In the genomic region with DNA sequence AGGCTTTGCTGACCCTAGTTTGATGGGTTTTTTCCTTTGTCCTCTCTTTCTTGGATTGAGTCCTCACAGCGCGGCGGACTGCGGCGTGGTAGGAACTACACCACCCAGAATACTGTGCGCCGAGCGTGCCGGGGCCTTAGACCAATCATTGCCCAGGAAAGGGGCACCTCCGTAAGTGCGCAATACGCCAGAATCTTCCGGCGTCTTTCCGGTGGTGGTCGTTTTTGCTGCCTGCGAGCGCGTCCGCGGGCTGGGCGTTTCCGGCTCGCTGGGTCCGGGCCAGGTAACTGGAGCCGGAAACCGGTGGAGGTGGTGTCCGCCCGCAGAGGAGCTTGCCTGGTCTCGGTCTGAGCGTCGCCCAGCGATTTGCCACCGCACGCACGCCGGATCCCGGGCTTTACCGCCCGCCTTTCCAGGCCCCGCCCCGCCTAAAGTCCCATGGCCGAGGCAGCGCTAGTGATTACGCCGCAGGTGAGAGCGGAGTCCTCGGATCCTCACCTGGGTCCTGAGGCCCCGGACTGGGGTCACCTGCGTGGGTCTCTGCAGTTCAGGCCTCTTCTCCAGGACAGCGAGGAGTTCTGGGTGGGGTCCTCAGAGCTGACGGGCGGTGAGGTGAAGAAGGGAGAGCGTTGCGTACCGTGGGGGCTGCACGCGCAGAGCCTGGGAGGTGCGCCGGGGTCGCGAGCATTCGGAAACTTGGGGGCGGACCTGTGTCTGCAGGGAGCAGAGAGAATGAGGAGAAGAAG, we compare ENCODE assay signal across 1 cellular context.
A peak's percentile ranks its signal among the peaks of the same experiment; 100 is the strongest.
TF ChIP-seq lines count a peak whose summit lies in the region.

A gene (plus strand): TSS at position 221 of the 746 bp plus-strand sequence. CDS start 218 bp downstream, at position 439.

TF ChIP-seq in GM12878, 131 proteins besides CTCF, POLR2A, EP300 and RAD21 (continued from another document and continues in another):
- TF ChIP-seq, protein P1, sequence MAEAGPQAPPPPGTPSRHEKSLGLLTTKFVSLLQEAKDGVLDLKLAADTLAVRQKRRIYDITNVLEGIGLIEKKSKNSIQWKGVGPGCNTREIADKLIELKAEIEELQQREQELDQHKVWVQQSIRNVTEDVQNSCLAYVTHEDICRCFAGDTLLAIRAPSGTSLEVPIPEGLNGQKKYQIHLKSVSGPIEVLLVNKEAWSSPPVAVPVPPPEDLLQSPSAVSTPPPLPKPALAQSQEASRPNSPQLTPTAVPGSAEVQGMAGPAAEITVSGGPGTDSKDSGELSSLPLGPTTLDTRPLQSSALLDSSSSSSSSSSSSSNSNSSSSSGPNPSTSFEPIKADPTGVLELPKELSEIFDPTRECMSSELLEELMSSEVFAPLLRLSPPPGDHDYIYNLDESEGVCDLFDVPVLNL (IDR thresholded peaks at IDR 0.05; ENCODE audit: low read depth, low read length), result no peak
- TF ChIP-seq ZZZ3 (IDR thresholded peaks at IDR 0.05; ENCODE audit: control insufficient read depth, insufficient read length, low read depth), result no peak
- 0 out of 2 replicates have a peak, but pooled peaks have one; percentile 29 for TF ChIP-seq ZNF207 (IDR thresholded peaks at IDR 0.05; ENCODE audit: borderline replicate concordance)
- TF ChIP-seq SREBF2 (IDR thresholded peaks at IDR 0.05; ENCODE audit: low read length), result no peak
- TF ChIP-seq, protein P2, sequence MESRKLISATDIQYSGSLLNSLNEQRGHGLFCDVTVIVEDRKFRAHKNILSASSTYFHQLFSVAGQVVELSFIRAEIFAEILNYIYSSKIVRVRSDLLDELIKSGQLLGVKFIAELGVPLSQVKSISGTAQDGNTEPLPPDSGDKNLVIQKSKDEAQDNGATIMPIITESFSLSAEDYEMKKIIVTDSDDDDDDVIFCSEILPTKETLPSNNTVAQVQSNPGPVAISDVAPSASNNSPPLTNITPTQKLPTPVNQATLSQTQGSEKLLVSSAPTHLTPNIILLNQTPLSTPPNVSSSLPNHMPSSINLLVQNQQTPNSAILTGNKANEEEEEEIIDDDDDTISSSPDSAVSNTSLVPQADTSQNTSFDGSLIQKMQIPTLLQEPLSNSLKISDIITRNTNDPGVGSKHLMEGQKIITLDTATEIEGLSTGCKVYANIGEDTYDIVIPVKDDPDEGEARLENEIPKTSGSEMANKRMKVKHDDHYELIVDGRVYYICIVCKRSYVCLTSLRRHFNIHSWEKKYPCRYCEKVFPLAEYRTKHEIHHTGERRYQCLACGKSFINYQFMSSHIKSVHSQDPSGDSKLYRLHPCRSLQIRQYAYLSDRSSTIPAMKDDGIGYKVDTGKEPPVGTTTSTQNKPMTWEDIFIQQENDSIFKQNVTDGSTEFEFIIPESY (IDR thresholded peaks at IDR 0.05), result no peak
- TF ChIP-seq, protein P3, sequence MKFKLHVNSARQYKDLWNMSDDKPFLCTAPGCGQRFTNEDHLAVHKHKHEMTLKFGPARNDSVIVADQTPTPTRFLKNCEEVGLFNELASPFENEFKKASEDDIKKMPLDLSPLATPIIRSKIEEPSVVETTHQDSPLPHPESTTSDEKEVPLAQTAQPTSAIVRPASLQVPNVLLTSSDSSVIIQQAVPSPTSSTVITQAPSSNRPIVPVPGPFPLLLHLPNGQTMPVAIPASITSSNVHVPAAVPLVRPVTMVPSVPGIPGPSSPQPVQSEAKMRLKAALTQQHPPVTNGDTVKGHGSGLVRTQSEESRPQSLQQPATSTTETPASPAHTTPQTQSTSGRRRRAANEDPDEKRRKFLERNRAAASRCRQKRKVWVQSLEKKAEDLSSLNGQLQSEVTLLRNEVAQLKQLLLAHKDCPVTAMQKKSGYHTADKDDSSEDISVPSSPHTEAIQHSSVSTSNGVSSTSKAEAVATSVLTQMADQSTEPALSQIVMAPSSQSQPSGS (IDR thresholded peaks at IDR 0.05; ENCODE audit: low read length), result no peak
- TF ChIP-seq, protein P4, sequence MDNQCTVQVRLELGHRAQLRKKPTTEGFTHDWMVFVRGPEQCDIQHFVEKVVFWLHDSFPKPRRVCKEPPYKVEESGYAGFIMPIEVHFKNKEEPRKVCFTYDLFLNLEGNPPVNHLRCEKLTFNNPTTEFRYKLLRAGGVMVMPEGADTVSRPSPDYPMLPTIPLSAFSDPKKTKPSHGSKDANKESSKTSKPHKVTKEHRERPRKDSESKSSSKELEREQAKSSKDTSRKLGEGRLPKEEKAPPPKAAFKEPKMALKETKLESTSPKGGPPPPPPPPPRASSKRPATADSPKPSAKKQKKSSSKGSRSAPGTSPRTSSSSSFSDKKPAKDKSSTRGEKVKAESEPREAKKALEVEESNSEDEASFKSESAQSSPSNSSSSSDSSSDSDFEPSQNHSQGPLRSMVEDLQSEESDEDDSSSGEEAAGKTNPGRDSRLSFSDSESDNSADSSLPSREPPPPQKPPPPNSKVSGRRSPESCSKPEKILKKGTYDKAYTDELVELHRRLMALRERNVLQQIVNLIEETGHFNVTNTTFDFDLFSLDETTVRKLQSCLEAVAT (IDR thresholded peaks at IDR 0.05), result peak; percentile 86
- peak; percentile 14; the same call in 1 of the 2 replicates for TF ChIP-seq RAD51 (IDR thresholded peaks at IDR 0.05)
- TF ChIP-seq IRF4 (IDR thresholded peaks at IDR 0.05; ENCODE audit: low read depth, low read length), result no peak
- TF ChIP-seq, protein P5, sequence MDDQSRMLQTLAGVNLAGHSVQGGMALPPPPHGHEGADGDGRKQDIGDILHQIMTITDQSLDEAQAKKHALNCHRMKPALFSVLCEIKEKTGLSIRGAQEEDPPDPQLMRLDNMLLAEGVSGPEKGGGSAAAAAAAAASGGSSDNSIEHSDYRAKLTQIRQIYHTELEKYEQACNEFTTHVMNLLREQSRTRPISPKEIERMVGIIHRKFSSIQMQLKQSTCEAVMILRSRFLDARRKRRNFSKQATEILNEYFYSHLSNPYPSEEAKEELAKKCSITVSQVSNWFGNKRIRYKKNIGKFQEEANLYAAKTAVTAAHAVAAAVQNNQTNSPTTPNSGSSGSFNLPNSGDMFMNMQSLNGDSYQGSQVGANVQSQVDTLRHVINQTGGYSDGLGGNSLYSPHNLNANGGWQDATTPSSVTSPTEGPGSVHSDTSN (IDR thresholded peaks at IDR 0.05; ENCODE audit: insufficient replicate concordance, low read depth, low read length), result no peak
- no peak for TF ChIP-seq CBX3 (IDR thresholded peaks at IDR 0.05; ENCODE audit: borderline replicate concordance, low read depth)
- no peak for TF ChIP-seq TCF12 (IDR thresholded peaks at IDR 0.05; ENCODE audit: low read depth, low read length)
- TF ChIP-seq, protein P6, sequence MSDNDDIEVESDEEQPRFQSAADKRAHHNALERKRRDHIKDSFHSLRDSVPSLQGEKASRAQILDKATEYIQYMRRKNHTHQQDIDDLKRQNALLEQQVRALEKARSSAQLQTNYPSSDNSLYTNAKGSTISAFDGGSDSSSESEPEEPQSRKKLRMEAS (IDR thresholded peaks at IDR 0.05; ENCODE audit: low read depth, low read length), result no peak; the same call in 1 of the 2 replicates
- TF ChIP-seq RELA (IDR thresholded peaks at IDR 0.05; ENCODE audit: borderline replicate concordance, partially characterized antibody), result no peak
- TF ChIP-seq RB1 (IDR thresholded peaks at IDR 0.05; ENCODE audit: borderline replicate concordance), result peak; percentile 38; the same call in 1 of the 2 replicates
- TF ChIP-seq ZNF274 (IDR thresholded peaks at IDR 0.05; ENCODE audit: insufficient read depth, insufficient read length), result no peak
- TF ChIP-seq RBBP5 (conservative IDR thresholded peaks at IDR 0.05), result no peak
- TF ChIP-seq, protein P7, sequence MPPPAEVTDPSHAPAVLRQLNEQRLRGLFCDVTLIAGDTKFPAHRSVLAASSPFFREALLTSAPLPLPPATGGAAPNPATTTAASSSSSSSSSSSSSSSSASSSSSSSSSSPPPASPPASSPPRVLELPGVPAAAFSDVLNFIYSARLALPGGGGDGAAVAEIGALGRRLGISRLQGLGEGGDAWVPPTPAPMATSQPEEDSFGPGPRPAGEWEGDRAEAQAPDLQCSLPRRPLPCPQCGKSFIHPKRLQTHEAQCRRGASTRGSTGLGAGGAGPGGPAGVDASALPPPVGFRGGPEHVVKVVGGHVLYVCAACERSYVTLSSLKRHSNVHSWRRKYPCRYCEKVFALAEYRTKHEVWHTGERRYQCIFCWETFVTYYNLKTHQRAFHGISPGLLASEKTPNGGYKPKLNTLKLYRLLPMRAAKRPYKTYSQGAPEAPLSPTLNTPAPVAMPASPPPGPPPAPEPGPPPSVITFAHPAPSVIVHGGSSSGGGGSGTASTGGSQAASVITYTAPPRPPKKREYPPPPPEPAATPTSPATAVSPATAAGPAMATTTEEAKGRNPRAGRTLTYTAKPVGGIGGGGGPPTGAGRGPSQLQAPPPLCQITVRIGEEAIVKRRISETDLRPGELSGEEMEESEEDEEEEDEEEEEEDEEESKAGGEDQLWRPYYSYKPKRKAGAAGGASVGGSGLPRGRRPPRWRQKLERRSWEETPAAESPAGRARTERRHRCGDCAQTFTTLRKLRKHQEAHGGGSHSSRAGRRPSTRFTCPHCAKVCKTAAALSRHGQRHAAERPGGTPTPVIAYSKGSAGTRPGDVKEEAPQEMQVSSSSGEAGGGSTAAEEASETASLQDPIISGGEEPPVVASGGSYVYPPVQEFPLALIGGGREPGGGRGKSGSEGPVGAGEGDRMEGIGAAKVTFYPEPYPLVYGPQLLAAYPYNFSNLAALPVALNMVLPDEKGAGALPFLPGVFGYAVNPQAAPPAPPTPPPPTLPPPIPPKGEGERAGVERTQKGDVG (CRISPR knock-in tag; IDR thresholded peaks at IDR 0.05), result no peak
- no peak for TF ChIP-seq BCL11A (IDR thresholded peaks at IDR 0.05; ENCODE audit: low read depth, low read length)
- no peak for TF ChIP-seq JUNB (IDR thresholded peaks at IDR 0.05)
- no peak for TF ChIP-seq FOS (IDR thresholded peaks at IDR 0.05; ENCODE audit: borderline replicate concordance, extremely low read depth, insufficient read length)
- no peak for TF ChIP-seq ZNF384 (IDR thresholded peaks at IDR 0.05; ENCODE audit: borderline replicate concordance, low read depth, low read length)
- TF ChIP-seq SMAD5 (IDR thresholded peaks at IDR 0.05; ENCODE audit: low read depth), result no peak
- TF ChIP-seq, protein P8, sequence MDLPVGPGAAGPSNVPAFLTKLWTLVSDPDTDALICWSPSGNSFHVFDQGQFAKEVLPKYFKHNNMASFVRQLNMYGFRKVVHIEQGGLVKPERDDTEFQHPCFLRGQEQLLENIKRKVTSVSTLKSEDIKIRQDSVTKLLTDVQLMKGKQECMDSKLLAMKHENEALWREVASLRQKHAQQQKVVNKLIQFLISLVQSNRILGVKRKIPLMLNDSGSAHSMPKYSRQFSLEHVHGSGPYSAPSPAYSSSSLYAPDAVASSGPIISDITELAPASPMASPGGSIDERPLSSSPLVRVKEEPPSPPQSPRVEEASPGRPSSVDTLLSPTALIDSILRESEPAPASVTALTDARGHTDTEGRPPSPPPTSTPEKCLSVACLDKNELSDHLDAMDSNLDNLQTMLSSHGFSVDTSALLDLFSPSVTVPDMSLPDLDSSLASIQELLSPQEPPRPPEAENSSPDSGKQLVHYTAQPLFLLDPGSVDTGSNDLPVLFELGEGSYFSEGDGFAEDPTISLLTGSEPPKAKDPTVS (IDR thresholded peaks at IDR 0.05; ENCODE audit: low read depth, low read length), result no peak
- no peak for TF ChIP-seq SMARCA5 (IDR thresholded peaks at IDR 0.05)
- TF ChIP-seq BRCA1 (IDR thresholded peaks at IDR 0.05; ENCODE audit: low read depth, low read length), result no peak
- no peak for TF ChIP-seq SUPT20H (IDR thresholded peaks at IDR 0.05; ENCODE audit: borderline replicate concordance, control insufficient read depth, low read depth, low read length)
- no peak for TF ChIP-seq FOXM1 (IDR thresholded peaks at IDR 0.05; ENCODE audit: low read depth, low read length)
- TF ChIP-seq ETV6 (conservative IDR thresholded peaks at IDR 0.05 in 1 of 2, IDR thresholded peaks at IDR 0.05 in 1 of 2; ENCODE audit: borderline replicate concordance in 1 of 2, low read depth in 1 of 2), result no peak
- TF ChIP-seq NBN (IDR thresholded peaks at IDR 0.05), result peak; percentile 63; the same call in 1 of the 2 replicates
- TF ChIP-seq NFIC (IDR thresholded peaks at IDR 0.05; ENCODE audit: low read depth, low read length), result no peak
- no peak for TF ChIP-seq TCF7 (IDR thresholded peaks at IDR 0.05; ENCODE audit: borderline replicate concordance)
- no peak; the same call in 1 of the 2 replicates for TF ChIP-seq SIN3A (IDR thresholded peaks at IDR 0.05; ENCODE audit: low read depth, low read length)
- TF ChIP-seq CBFB (IDR thresholded peaks at IDR 0.05; ENCODE audit: low read depth), result 0 out of 2 replicates have a peak, but pooled peaks have one; percentile 24
- TF ChIP-seq ZNF622 (IDR thresholded peaks at IDR 0.05), result no peak
- TF ChIP-seq NFXL1 (IDR thresholded peaks at IDR 0.05; ENCODE audit: borderline replicate concordance), result no peak
- TF ChIP-seq, protein P9, sequence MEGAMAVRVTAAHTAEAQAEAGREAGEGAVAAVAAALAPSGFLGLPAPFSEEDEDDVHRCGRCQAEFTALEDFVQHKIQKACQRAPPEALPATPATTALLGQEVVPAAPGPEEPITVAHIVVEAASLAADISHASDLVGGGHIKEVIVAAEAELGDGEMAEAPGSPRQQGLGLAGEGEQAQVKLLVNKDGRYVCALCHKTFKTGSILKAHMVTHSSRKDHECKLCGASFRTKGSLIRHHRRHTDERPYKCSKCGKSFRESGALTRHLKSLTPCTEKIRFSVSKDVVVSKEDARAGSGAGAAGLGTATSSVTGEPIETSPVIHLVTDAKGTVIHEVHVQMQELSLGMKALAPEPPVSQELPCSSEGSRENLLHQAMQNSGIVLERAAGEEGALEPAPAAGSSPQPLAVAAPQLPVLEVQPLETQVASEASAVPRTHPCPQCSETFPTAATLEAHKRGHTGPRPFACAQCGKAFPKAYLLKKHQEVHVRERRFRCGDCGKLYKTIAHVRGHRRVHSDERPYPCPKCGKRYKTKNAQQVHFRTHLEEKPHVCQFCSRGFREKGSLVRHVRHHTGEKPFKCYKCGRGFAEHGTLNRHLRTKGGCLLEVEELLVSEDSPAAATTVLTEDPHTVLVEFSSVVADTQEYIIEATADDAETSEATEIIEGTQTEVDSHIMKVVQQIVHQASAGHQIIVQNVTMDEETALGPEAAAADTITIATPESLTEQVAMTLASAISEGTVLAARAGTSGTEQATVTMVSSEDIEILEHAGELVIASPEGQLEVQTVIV (IDR thresholded peaks at IDR 0.05; ENCODE audit: borderline replicate concordance, partially characterized antibody), result peak; percentile 33
- TF ChIP-seq YBX1 (IDR thresholded peaks at IDR 0.05), result no peak
- TF ChIP-seq, protein P10, sequence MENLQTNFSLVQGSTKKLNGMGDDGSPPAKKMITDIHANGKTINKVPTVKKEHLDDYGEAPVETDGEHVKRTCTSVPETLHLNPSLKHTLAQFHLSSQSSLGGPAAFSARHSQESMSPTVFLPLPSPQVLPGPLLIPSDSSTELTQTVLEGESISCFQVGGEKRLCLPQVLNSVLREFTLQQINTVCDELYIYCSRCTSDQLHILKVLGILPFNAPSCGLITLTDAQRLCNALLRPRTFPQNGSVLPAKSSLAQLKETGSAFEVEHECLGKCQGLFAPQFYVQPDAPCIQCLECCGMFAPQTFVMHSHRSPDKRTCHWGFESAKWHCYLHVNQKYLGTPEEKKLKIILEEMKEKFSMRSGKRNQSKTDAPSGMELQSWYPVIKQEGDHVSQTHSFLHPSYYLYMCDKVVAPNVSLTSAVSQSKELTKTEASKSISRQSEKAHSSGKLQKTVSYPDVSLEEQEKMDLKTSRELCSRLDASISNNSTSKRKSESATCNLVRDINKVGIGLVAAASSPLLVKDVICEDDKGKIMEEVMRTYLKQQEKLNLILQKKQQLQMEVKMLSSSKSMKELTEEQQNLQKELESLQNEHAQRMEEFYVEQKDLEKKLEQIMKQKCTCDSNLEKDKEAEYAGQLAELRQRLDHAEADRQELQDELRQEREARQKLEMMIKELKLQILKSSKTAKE (IDR thresholded peaks at IDR 0.05; ENCODE audit: low read depth, poor library complexity, severe bottlenecking), result no peak
- no peak for TF ChIP-seq ZBED1 (IDR thresholded peaks at IDR 0.05; ENCODE audit: borderline replicate concordance)
- TF ChIP-seq POLR2AphosphoS5 (IDR thresholded peaks at IDR 0.05; ENCODE audit: low read length), result peak; percentile 50
